In genomic region chr15:90879730-90880366, GRCh38 we compare ENCODE assay signal across 22 cellular contexts. TPM values are rescaled to one million over a fixed set of nuclear protein-coding genes. Genes with fewer than 3 reads are reported as not detected.
DNase-seq lines count a peak whose midpoint lies in the region; ATAC-seq and TF ChIP-seq lines count a peak whose summit lies in the region.
"Had no signal": no experiment of that assay in that cellular context is flagged by ENCODE, and none has a peak within 500 bp of the region (broad histone marks: within the 10 kb centered on the region; RNA-seq: fewer than 3 reads in every experiment).

No MANE protein-coding gene starts in this region.

- H3K27ac Mint-ChIP-seq in T-helper 1 cell treated with Interleukin-12 subunit alpha and Interleukin-12 subunit beta and Interleukin-4 antibody, amounts not matched to agents 30 μg/mL and 1 μg/mL, for 36 hours, result peak overlapping the region; percentile 31
- peak overlapping the region; percentile 49 for H3K27ac Mint-ChIP-seq in activated T-helper 2 cell treated with anti-CD3 and anti-CD28 coated beads, Interferon-gamma antibody, Interleukin-2, Interleukin-4, amounts not matched to agents 10 μg/mL and 5 μg/mL and 100 μg/mL, durations not matched to agents 14 hours and 24 hours and 36 hours
- H3K27ac Mint-ChIP-seq: B cell, HFFc6 had no signal

- no peaks in the 10 kb centered on the region for H3K27me3 Mint-ChIP-seq in T-helper 1 cell treated with Interleukin-12 subunit alpha and Interleukin-12 subunit beta and Interleukin-4 antibody, amounts not matched to agents 30 μg/mL and 1 μg/mL, for 36 hours (ENCODE audit: low read depth)
- H3K27me3 Mint-ChIP-seq in activated T-helper 2 cell treated with anti-CD3 and anti-CD28 coated beads, Interferon-gamma antibody, Interleukin-2, Interleukin-4, amounts not matched to agents 10 μg/mL and 5 μg/mL and 100 μg/mL, durations not matched to agents 14 hours and 24 hours and 36 hours (ENCODE audit: low read depth), result no peaks in the 10 kb centered on the region
- H3K27me3 Mint-ChIP-seq: B cell had no signal

- H3K4me1 Mint-ChIP-seq in T-helper 1 cell treated with Interleukin-12 subunit alpha and Interleukin-12 subunit beta and Interleukin-4 antibody, amounts not matched to agents 30 μg/mL and 1 μg/mL, for 36 hours (ENCODE audit: low read depth), result peaks cover 59% of the 10 kb centered on the region
- peaks cover 30% of the 10 kb centered on the region for H3K4me1 Mint-ChIP-seq in activated T-helper 2 cell treated with anti-CD3 and anti-CD28 coated beads, Interferon-gamma antibody, Interleukin-2, Interleukin-4, amounts not matched to agents 10 μg/mL and 5 μg/mL and 100 μg/mL, durations not matched to agents 14 hours and 24 hours and 36 hours (ENCODE audit: low read depth)

- DNase-seq in T-helper 1 cell (no peak), right cardiac atrium (peak in 2 of 3 donors; percentile 44 to 58), heart right ventricle (no peak), upper lobe of right lung (peak; percentile 65), dedifferentiated amniotic fluid mesenchymal stem cell (ENCODE audit: extremely low spot score) (no peak), NCI-H2029 treated with DMSO at 0.1 percent for 48 hours (lab: John Stamatoyannopoulos, UW) (no peak)
- no peak for DNase-seq in activated T-helper 2 cell treated with anti-CD3 and anti-CD28 coated beads, Interferon-gamma antibody, Interleukin-2, Interleukin-4, amounts not matched to agents 10 μg/mL and 5 μg/mL and 100 μg/mL, durations not matched to agents 14 hours and 24 hours and 36 hours (ENCODE audit: low spot score)
- DNase-seq: DND-41, H7, HFFc6, Kasumi-1, NCI-H1417, NCI-H1694 treated with DMSO at 0.1 percent for 48 hours, NCI-H2107, NCI-H446 treated with DMSO at 0.1 percent for 48 hours, NCI-H526 treated with DMSO at 0.1 percent for 48 hours, Right ventricle myocardium superior had no signal

- ATAC-seq in right cardiac atrium, result no peak
- no peak for ATAC-seq in heart right ventricle
- ATAC-seq in upper lobe of right lung, result no peak
- ATAC-seq: GM12878 had no signal

- intact Hi-C loops in right cardiac atrium (cut with DNase I), result loop anchor here in 1 of 4 donors (10.0 kb wide), 1 partner anchor 165 kb away; the partner anchor contains the start of gene BLM
- intact Hi-C loops in heart right ventricle (cut with DNase I), result loop anchor here in 4 of 10 donors (5.0 to 10.0 kb wide), 4 partner anchors 165 to 385 kb away; partner anchors contain the start of genes BLM (in 2 of the 4) and CRTC3 (in 1 of the 4)
- intact Hi-C loops in activated T-helper 2 cell treated with anti-CD3 and anti-CD28 coated beads, Interferon-gamma antibody, Interleukin-2, Interleukin-4, amounts not matched to agents 10 μg/mL and 5 μg/mL and 100 μg/mL, durations not matched to agents 14 hours and 24 hours and 36 hours (cut with micrococcal nuclease), result no loop called here
- intact Hi-C loops in upper lobe of right lung (cut with DNase I), result loop anchor here (10.0 kb wide), 1 partner anchor 165 kb away; the partner anchor contains the start of gene BLM

- peaks cover 64% of the 10 kb centered on the region for H3K36me3 Mint-ChIP-seq in T-helper 1 cell treated with Interleukin-12 subunit alpha and Interleukin-12 subunit beta and Interleukin-4 antibody, amounts not matched to agents 30 μg/mL and 1 μg/mL, for 36 hours (ENCODE audit: low read depth)
- peaks cover 83% of the 10 kb centered on the region for H3K36me3 Mint-ChIP-seq in activated T-helper 2 cell treated with anti-CD3 and anti-CD28 coated beads, Interferon-gamma antibody, Interleukin-2, Interleukin-4, amounts not matched to agents 10 μg/mL and 5 μg/mL and 100 μg/mL, durations not matched to agents 14 hours and 24 hours and 36 hours (ENCODE audit: low read depth)

- 94% methylated on average over 35 of the region's 35 CpGs for WGBS in right cardiac atrium
- 95% methylated on average over 35 of the region's 35 CpGs for WGBS in heart right ventricle, 2 donors

- no peak for TF ChIP-seq CTCF in heart right ventricle (IDR thresholded peaks at IDR 0.05)
- TF ChIP-seq CTCF in upper lobe of right lung (IDR thresholded peaks at IDR 0.05), result no peak

- H3K4me3 Mint-ChIP-seq in T-helper 1 cell treated with Interleukin-12 subunit alpha and Interleukin-12 subunit beta and Interleukin-4 antibody, amounts not matched to agents 30 μg/mL and 1 μg/mL, for 36 hours, result peak overlapping the region; percentile 25
- no peak overlapping the region for H3K4me3 Mint-ChIP-seq in activated T-helper 2 cell treated with anti-CD3 and anti-CD28 coated beads, Interferon-gamma antibody, Interleukin-2, Interleukin-4, amounts not matched to agents 10 μg/mL and 5 μg/mL and 100 μg/mL, durations not matched to agents 14 hours and 24 hours and 36 hours (ENCODE audit: low read depth)
- H3K4me3 Mint-ChIP-seq: B cell, CD14-positive monocyte, HFFc6 had no signal

- peaks cover 4% of the 10 kb centered on the region for H3K4me1 ChIP-seq in right cardiac atrium (ENCODE audit: control insufficient read depth, insufficient read depth, low read length)
- peaks cover 5 to 30% (median 19%) of the 10 kb centered on the region in 9 donors for H3K4me1 ChIP-seq in heart right ventricle
- peaks cover 12% of the 10 kb centered on the region for H3K4me1 ChIP-seq in upper lobe of right lung

- H3K27me3 ChIP-seq in right cardiac atrium (ENCODE audit: control insufficient read depth, insufficient read depth) (no peaks in the 10 kb centered on the region), heart right ventricle (no peaks in the 10 kb centered on the region), upper lobe of right lung (no peaks in the 10 kb centered on the region)
- H3K27me3 ChIP-seq: Peyer's patch had no signal

- H3K36me3 ChIP-seq in heart right ventricle (peaks cover 5 to 81% (median 59%) of the 10 kb centered on the region in 9 donors), upper lobe of right lung (peaks cover 71% of the 10 kb centered on the region)

- H3K9me3 ChIP-seq in right cardiac atrium (ENCODE audit: control insufficient read depth, low read length) (no peaks in the 10 kb centered on the region), heart right ventricle (no peaks in the 10 kb centered on the region), upper lobe of right lung (no peaks in the 10 kb centered on the region)
- H3K9me3 ChIP-seq: Peyer's patch had no signal

- H3K27ac ChIP-seq in right cardiac atrium (ENCODE audit: low read length) (no peak overlapping the region), heart right ventricle (no peak overlapping the region), upper lobe of right lung (no peak overlapping the region)
- H3K27ac ChIP-seq: Peyer's patch had no signal

- H3K9me3 Mint-ChIP-seq in T-helper 1 cell treated with Interleukin-12 subunit alpha and Interleukin-12 subunit beta and Interleukin-4 antibody, amounts not matched to agents 30 μg/mL and 1 μg/mL, for 36 hours, result no peaks in the 10 kb centered on the region
- H3K9me3 Mint-ChIP-seq in activated T-helper 2 cell treated with anti-CD3 and anti-CD28 coated beads, Interferon-gamma antibody, Interleukin-2, Interleukin-4, amounts not matched to agents 10 μg/mL and 5 μg/mL and 100 μg/mL, durations not matched to agents 14 hours and 24 hours and 36 hours, result no peaks in the 10 kb centered on the region
- H3K9me3 Mint-ChIP-seq: CD14-positive monocyte, HFFc6 had no signal

- H3K4me3 ChIP-seq in right cardiac atrium (ENCODE audit: low read length), result no peak overlapping the region
- H3K4me3 ChIP-seq in heart right ventricle, result no peak overlapping the region
- no peak overlapping the region for H3K4me3 ChIP-seq in upper lobe of right lung
- H3K4me3 ChIP-seq: GM12878, Peyer's patch had no signal

RNA-seq across cellular contexts. Expression of gene FES, which starts 4.5 kb away (rescaled TPM):
- 10 to 100 TPM; 15.6 to 21.0 (median 18.0) TPM for total RNA-seq in right cardiac atrium
- polyA plus RNA-seq in right cardiac atrium, result 17.6 TPM
- 10 to 100 TPM in 8 of 10 donors, 1 to 10 TPM in 2; 8.6 to 27.7 (median 11.5) TPM for total RNA-seq in heart right ventricle
- polyA plus RNA-seq in heart right ventricle, result 10 to 100 TPM; 17.7 to 23.3 TPM
- 51.9 and 55.8 TPM in 2 replicates for total RNA-seq in activated T-helper 2 cell treated with anti-CD3 and anti-CD28 coated beads, Interferon-gamma antibody, Interleukin-2, Interleukin-4, amounts not matched to agents 10 μg/mL and 5 μg/mL and 100 μg/mL, durations not matched to agents 14 hours and 24 hours and 36 hours
- 48.0 TPM for total RNA-seq in upper lobe of right lung

RNA-seq across cellular contexts. Expression of gene FURIN, which starts 11.5 kb away (rescaled TPM):
- total RNA-seq in right cardiac atrium (10 to 100 TPM; 57.4 to 69.0 (median 60.8) TPM), heart right ventricle (10 to 100 TPM; 35.1 to 82.5 (median 40.9) TPM), upper lobe of right lung (104 TPM)
- polyA plus RNA-seq in right cardiac atrium (60.1 TPM), heart right ventricle (10 to 100 TPM; 29.5 to 77.1 TPM)
- 564 and 570 TPM in 2 replicates for total RNA-seq in activated T-helper 2 cell treated with anti-CD3 and anti-CD28 coated beads, Interferon-gamma antibody, Interleukin-2, Interleukin-4, amounts not matched to agents 10 μg/mL and 5 μg/mL and 100 μg/mL, durations not matched to agents 14 hours and 24 hours and 36 hours

RNA-seq across cellular contexts. Expression of gene MAN2A2, which starts 23.3 kb away (rescaled TPM):
- total RNA-seq in right cardiac atrium (100 to 1,000 TPM in 2 of 4 donors, 10 to 100 TPM in 2; 75.9 to 118 (median 93.4) TPM), heart right ventricle (100 to 1,000 TPM in 4 of 10 donors, 10 to 100 TPM in 6; 78.3 to 157 (median 98.1) TPM), upper lobe of right lung (94.0 TPM)
- polyA plus RNA-seq in right cardiac atrium (41.6 TPM), heart right ventricle (10 to 100 TPM; 24.8 to 84.5 TPM)
- total RNA-seq in activated T-helper 2 cell treated with anti-CD3 and anti-CD28 coated beads, Interferon-gamma antibody, Interleukin-2, Interleukin-4, amounts not matched to agents 10 μg/mL and 5 μg/mL and 100 μg/mL, durations not matched to agents 14 hours and 24 hours and 36 hours, result 200 and 201 TPM in 2 replicates

RNA-seq across cellular contexts. Expression of gene HDDC3, which starts 52.5 kb away (rescaled TPM):
- 10 to 100 TPM; 13.5 to 17.7 (median 17.0) TPM for total RNA-seq in right cardiac atrium
- 22.2 TPM for polyA plus RNA-seq in right cardiac atrium
- 10 to 100 TPM; 10.7 to 18.2 (median 14.6) TPM for total RNA-seq in heart right ventricle
- polyA plus RNA-seq in heart right ventricle, result 10 to 100 TPM; 15.3 to 18.0 TPM
- 38.6 and 43.0 TPM in 2 replicates for total RNA-seq in activated T-helper 2 cell treated with anti-CD3 and anti-CD28 coated beads, Interferon-gamma antibody, Interleukin-2, Interleukin-4, amounts not matched to agents 10 μg/mL and 5 μg/mL and 100 μg/mL, durations not matched to agents 14 hours and 24 hours and 36 hours
- 12.4 TPM for total RNA-seq in upper lobe of right lung

RNA-seq across cellular contexts. Expression of gene UNC45A, which starts 55.2 kb away (rescaled TPM):
- 10 to 100 TPM; 26.2 to 32.8 (median 29.9) TPM for total RNA-seq in right cardiac atrium
- 24.0 TPM for polyA plus RNA-seq in right cardiac atrium
- 10 to 100 TPM; 19.2 to 28.0 (median 24.7) TPM for total RNA-seq in heart right ventricle
- 10 to 100 TPM; 26.0 to 26.4 TPM for polyA plus RNA-seq in heart right ventricle
- 74.1 and 75.7 TPM in 2 replicates for total RNA-seq in activated T-helper 2 cell treated with anti-CD3 and anti-CD28 coated beads, Interferon-gamma antibody, Interleukin-2, Interleukin-4, amounts not matched to agents 10 μg/mL and 5 μg/mL and 100 μg/mL, durations not matched to agents 14 hours and 24 hours and 36 hours
- total RNA-seq in upper lobe of right lung, result 60.9 TPM

Comparison
In these comparisons a context has a peak if more than half of its experiments do, and no peak if none do; other contexts are left out.
1. DNase-seq: peak in right cardiac atrium (2 of 3) and upper lobe of right lung (single experiment); none in T-helper 1 cell (0 of 5), heart right ventricle (0 of 2), activated T-helper 2 cell treated with anti-CD3 and anti-CD28 coated beads, Interferon-gamma antibody, Interleukin-2, Interleukin-4, amounts not matched to agents 10 μg/mL and 5 μg/mL and 100 μg/mL, durations not matched to agents 14 hours and 24 hours and 36 hours (single experiment), dedifferentiated amniotic fluid mesenchymal stem cell (single experiment) and NCI-H2029 treated with DMSO at 0.1 percent for 48 hours (single experiment).